ENCODE assay signal across 12 cellular contexts in the genomic region with DNA sequence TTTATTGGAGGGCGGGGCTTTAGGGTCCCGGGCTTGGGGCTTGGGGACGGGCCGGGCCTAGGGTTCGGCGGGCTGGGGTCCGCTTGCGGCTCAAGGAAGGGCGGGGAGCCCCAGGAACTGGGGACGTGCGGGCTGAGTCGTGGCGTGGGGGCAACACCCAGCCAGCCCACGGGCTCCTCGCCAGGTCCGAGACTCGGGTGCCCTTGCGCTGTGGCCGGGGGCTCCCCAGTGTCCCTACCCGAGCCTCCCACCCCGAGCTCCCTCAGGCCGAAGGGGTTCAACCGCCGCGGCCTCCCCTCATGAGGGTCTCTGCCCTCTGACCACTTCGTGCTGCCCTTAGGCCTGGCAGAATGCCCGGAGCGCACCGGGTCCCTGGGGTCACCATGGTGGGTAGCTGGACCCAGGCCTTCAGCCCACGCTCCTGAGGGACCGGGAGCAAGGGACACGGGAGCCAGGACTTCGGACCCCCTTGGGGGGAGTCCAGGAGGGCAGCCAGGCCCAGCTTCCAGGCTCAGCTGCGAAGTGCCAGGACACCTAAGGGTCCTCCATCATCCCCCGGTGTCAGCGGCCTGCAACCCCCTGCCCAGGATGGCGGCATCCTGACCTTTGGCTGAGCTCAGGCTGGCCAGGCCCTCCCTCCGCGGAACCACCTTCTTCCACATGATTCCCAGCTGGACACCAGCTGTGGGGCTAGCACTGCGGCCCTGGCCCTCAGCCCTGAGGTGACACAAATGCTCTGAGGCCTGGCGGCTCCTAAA. TPM values are rescaled to one million over a fixed set of nuclear protein-coding genes. Genes with fewer than 3 reads are reported as not detected.
DNase-seq lines count a peak whose midpoint lies in the region; ATAC-seq and TF ChIP-seq lines count a peak whose summit lies in the region.
"Had no signal": no experiment of that assay in that cellular context is flagged by ENCODE, and none has a peak within 500 bp of the region (broad histone marks: within the 10 kb centered on the region; RNA-seq: fewer than 3 reads in every experiment).

No MANE protein-coding gene starts in this region.

- H3K23me2 ChIP-seq in H9 (ENCODE audit: insufficient read length, low read depth, low read length, poor library complexity, severe bottlenecking) = no peaks in the 10 kb centered on the region

- H2BK20ac ChIP-seq in H9 (ENCODE audit: low read depth, low read length, poor library complexity, severe bottlenecking) = no peak overlapping the region

- H3K4me3 ChIP-seq in AG10803 (ENCODE audit: low read length) = no peak overlapping the region
- H3K4me3 ChIP-seq in ascending aorta = peak overlapping the region in 1 of 2 donors; percentile 81
- H3K4me3 ChIP-seq in left ventricle myocardium inferior = no peak overlapping the region

- no peak for TF ChIP-seq CTCF in AG10803 (conservative IDR thresholded peaks at IDR 0.05; ENCODE audit: low read length)
- TF ChIP-seq CTCF in ascending aorta (IDR thresholded peaks at IDR 0.05) = no peak
- no peak for TF ChIP-seq CTCF in left ventricle myocardium inferior (IDR thresholded peaks at IDR 0.05; ENCODE audit: borderline replicate concordance)
- no peak for TF ChIP-seq CTCF in omental fat pad (IDR thresholded peaks at IDR 0.05)
- no peak for TF ChIP-seq CTCF in H9 (conservative IDR thresholded peaks at IDR 0.05)

- H3K79me2 ChIP-seq in H9 (ENCODE audit: insufficient read depth, low read length) = no peaks in the 10 kb centered on the region

- H3K4me1 ChIP-seq in ascending aorta (peaks cover 6 to 12% of the 10 kb centered on the region in 2 donors), left ventricle myocardium inferior (peaks cover 31% of the 10 kb centered on the region), H9 (ENCODE audit: insufficient read depth, low read length) (no peaks in the 10 kb centered on the region)

- H2BK5ac ChIP-seq in H9 (ENCODE audit: insufficient read length, low read length) = no peak overlapping the region

- no peak overlapping the region for H4K5ac ChIP-seq in H9 (ENCODE audit: insufficient read length, low read depth, low read length)

- H3K18ac ChIP-seq in H9 (ENCODE audit: insufficient read length, low read depth, low read length) = no peak overlapping the region

- H2BK120ac ChIP-seq in H9 (ENCODE audit: low read depth, low read length, poor library complexity, severe bottlenecking) = no peak overlapping the region

- no peak overlapping the region for H4K8ac ChIP-seq in H9 (replicated peaks; ENCODE audit: insufficient read length, low read depth, low read length)

- peaks cover 14 to 23% (median 21%) of the 10 kb centered on the region in 3 experiments; a peak in 6 of 7 replicates for H3K36me3 Mint-ChIP-seq in H9 (ENCODE audit: insufficient read depth in 1 of 3, low read depth in 3 of 3)

- H4K20me1 ChIP-seq in H9 (ENCODE audit: control insufficient read depth, insufficient read depth, insufficient read length) = no peaks in the 10 kb centered on the region

- no peaks in the 10 kb centered on the region for H3K79me1 ChIP-seq in H9 (ENCODE audit: insufficient read depth, low read depth, low read length, poor library complexity, severe bottlenecking)

- H2BK12ac ChIP-seq in H9 (ENCODE audit: insufficient read length, low read depth, low read length) = no peak overlapping the region

- H2AK5ac ChIP-seq in H9 (ENCODE audit: insufficient read length, low read length) = no peak overlapping the region

- no peak overlapping the region for H3K9ac ChIP-seq in H9 (ENCODE audit: extremely low read depth, insufficient read length, low read length)

- H2AFZ ChIP-seq in H9 (ENCODE audit: low read length) = no peak overlapping the region

- no CpG with 5 or more reads among the region's 41 CpGs for WGBS in H9 (ENCODE audit: extremely low coverage, insufficient read length, low lambda C conversion rate)

- peak; percentile 43 for DNase-seq in AG10803 (ENCODE audit: low read depth)
- DNase-seq in ascending aorta (ENCODE audit: low spot score in 2 of 2) = no peak
- DNase-seq in left ventricle myocardium inferior = peak; percentile 55
- DNase-seq in omental fat pad (ENCODE audit: low spot score) = no peak
- no peak for DNase-seq in pons (ENCODE audit: low spot score)
- DNase-seq in H9 = no peak
- no peak for DNase-seq in stimulated activated CD8-positive, alpha-beta memory T cell treated with anti-CD3 and anti-CD28 coated beads, Interleukin-4, amount 100 ng/mL, for 48 hours
- DNase-seq in activated effector memory CD4-positive, alpha-beta T cell treated with anti-CD3 and anti-CD28 coated beads, Interleukin-2, amount 50 U/mL, for 16 hours = no peak

- no peak overlapping the region for H3K56ac ChIP-seq in H9 (ENCODE audit: insufficient read length, low read depth, low read length)

- intact Hi-C loops in ascending aorta (cut with DNase I) (loop anchor here (1.0 kb wide), 1 partner anchor 15 kb away; a partner anchor contains a TSS), left ventricle myocardium inferior (cut with micrococcal nuclease) (no loop called here)

- H3K4ac ChIP-seq in H9 (ENCODE audit: low read depth, low read length) = no peak overlapping the region

- H3K9me3 Mint-ChIP-seq in H9 = no peaks in the 10 kb centered on the region

- H3K27ac ChIP-seq in ascending aorta (peak overlapping the region; percentile 46), left ventricle myocardium inferior (replicated peaks) (peak overlapping the region; percentile 76), H9 (ENCODE audit: insufficient read length, low read depth, low read length) (no peak overlapping the region)
- H3K27ac ChIP-seq: SK-N-MC had no signal

- peaks cover 24% of the 10 kb centered on the region for H3K27me3 Mint-ChIP-seq in H9 (ENCODE audit: low read depth)

- H4K91ac ChIP-seq in H9 (ENCODE audit: insufficient read length, low read depth, low read length) = no peak overlapping the region

- H3K4me2 ChIP-seq in H9 (ENCODE audit: insufficient read depth, insufficient read length, low read length) = no peak overlapping the region

- H3K23ac ChIP-seq in H9 (ENCODE audit: insufficient read length, low read depth, low read length) = no peak overlapping the region

- H3K14ac ChIP-seq in H9 (ENCODE audit: insufficient read depth, low read length) = no peak overlapping the region

- no peak overlapping the region for H3T11ph ChIP-seq in H9 (ENCODE audit: low read length)

- H3K27ac Mint-ChIP-seq in H9 = no peak overlapping the region

- peak; percentile 3 for ATAC-seq in omental fat pad (ENCODE audit: low FRiP score)

- H3K4me3 Mint-ChIP-seq in H9 = no peak overlapping the region

- H2BK15ac ChIP-seq in H9 (ENCODE audit: low read depth, low read length) = no peak overlapping the region

- H3K9me3 ChIP-seq in ascending aorta (no peaks in the 10 kb centered on the region), left ventricle myocardium inferior (replicated peaks) (no peaks in the 10 kb centered on the region), H9 (ENCODE audit: control insufficient read depth, low read depth, low read length) (no peaks in the 10 kb centered on the region)
- H3K9me3 ChIP-seq: adrenal gland had no signal

- H3K36me3 ChIP-seq in ascending aorta (peaks cover 3 to 12% of the 10 kb centered on the region in 2 donors), left ventricle myocardium inferior (peaks cover 16% of the 10 kb centered on the region)

- peaks cover 0 to 2% of the 10 kb centered on the region in 2 experiments; a peak in 1 of 4 replicates for H3K4me1 Mint-ChIP-seq in H9

- no peaks in the 10 kb centered on the region for H3K27me3 ChIP-seq in ascending aorta
- no peaks in the 10 kb centered on the region for H3K27me3 ChIP-seq in left ventricle myocardium inferior (ENCODE audit: low read depth)
- no peaks in the 10 kb centered on the region; the same call in 1 of the 2 replicates for H3K27me3 ChIP-seq in H9 (ENCODE audit: insufficient read depth, low read length)
- H3K27me3 ChIP-seq: adrenal gland had no signal

RNA-seq across cellular contexts. Expression of a gene that starts 0.5 kb away (rescaled TPM):
- total RNA-seq in ascending aorta (38.5 TPM), left ventricle myocardium inferior (5.1 TPM), omental fat pad (10 to 100 TPM; 20.6 to 34.3 (median 24.1) TPM), H9 (2021) (39.6 and 41.8 TPM in 2 replicates)

RNA-seq across cellular contexts. Expression of a gene that starts 11.2 kb away (rescaled TPM):
- total RNA-seq in ascending aorta = not detected
- not detected for total RNA-seq in left ventricle myocardium inferior
- 1 to 10 TPM in 1 of 4 donors, not detected in 3; 3.3 TPM for total RNA-seq in omental fat pad
- total RNA-seq in H9 (2021) = 0.81 and 1.2 TPM in 2 replicates
- total RNA-seq: H4, osteoblast had no signal

RNA-seq across cellular contexts. Expression of a gene that starts 14.8 kb away (rescaled TPM):
- 68.0 TPM for total RNA-seq in ascending aorta
- total RNA-seq in left ventricle myocardium inferior = 212 TPM
- total RNA-seq in omental fat pad = 100 to 1,000 TPM in 3 of 4 donors, 10 to 100 TPM in 1; 96.0 to 197 (median 138) TPM
- total RNA-seq in H9 (2021) = 94.1 and 100 TPM in 2 replicates

RNA-seq across cellular contexts. Expression of a gene that starts 20.7 kb away (rescaled TPM):
- 1.4 TPM for total RNA-seq in ascending aorta
- total RNA-seq in left ventricle myocardium inferior = 2.9 TPM
- total RNA-seq in omental fat pad = 1 to 10 TPM; 3.8 to 7.7 (median 6.1) TPM
- total RNA-seq in H9 (2021) = 5.3 and 5.6 TPM in 2 replicates
- total RNA-seq: H4 had no signal

RNA-seq across cellular contexts. Expression of a gene that starts 21.6 kb away (rescaled TPM):
- total RNA-seq in ascending aorta (not detected), left ventricle myocardium inferior (not detected), omental fat pad (not detected), H9 (2021) (1.9 and 2.9 TPM in 2 replicates)
- total RNA-seq: H4, osteoblast had no signal

Comparison
In these comparisons a context has a peak if more than half of its experiments do, and no peak if none do; other contexts are left out.
1. DNase-seq: peak in AG10803 (single experiment) and left ventricle myocardium inferior (single experiment); none in ascending aorta (0 of 2), omental fat pad (single experiment), pons (single experiment), H9 (single experiment), stimulated activated CD8-positive, alpha-beta memory T cell treated with anti-CD3 and anti-CD28 coated beads, Interleukin-4, amount 100 ng/mL, for 48 hours (single experiment) and activated effector memory CD4-positive, alpha-beta T cell treated with anti-CD3 and anti-CD28 coated beads, Interleukin-2, amount 50 U/mL, for 16 hours (single experiment).